11 cellular contexts compared by ENCODE assay signal in the genomic region with DNA sequence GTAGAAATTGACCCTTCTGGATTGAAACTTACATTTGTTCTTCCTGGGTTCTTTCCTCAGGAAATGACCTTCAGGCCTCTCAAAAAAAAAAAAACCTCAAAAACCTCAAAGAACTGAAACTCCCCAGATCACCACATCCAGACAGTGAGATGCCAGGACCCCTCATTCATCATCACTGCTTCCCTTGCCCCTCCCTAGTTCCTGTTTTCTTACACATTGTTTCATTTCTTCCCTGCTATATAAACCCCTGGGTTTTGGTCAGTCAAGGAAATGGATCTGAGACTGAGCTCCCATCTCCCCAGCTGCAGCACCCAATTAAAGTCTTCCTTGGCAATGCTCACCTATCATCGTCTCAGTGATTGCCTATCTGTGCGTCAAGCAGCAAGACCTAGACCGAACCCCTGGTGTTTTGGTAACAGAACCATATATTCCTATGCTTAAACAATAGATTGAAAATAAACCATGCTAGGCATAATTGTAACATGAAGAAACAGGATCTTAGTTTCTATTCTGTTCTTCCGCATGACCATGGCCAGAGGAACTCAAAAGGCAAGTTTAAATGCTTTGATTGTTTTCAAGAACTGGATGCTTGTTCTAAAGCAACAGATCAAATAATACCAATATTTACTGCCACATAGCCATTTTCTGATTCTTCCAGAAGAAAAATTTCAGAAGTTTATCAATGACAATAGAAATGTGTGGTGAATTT.
DNase-seq lines count a peak whose midpoint lies in the region; ATAC-seq and TF ChIP-seq lines count a peak whose summit lies in the region.
"Had no signal": no experiment of that assay in that cellular context is flagged by ENCODE, and none has a peak within 500 bp of the region (broad histone marks: within the 10 kb centered on the region; RNA-seq: fewer than 3 reads in every experiment).

No MANE protein-coding gene starts in this region.

- no peak for TF ChIP-seq CTCF in AG10803 (conservative IDR thresholded peaks at IDR 0.05; ENCODE audit: low read length)
- TF ChIP-seq CTCF in fibroblast of the aortic adventitia (IDR thresholded peaks at IDR 0.05; ENCODE audit: insufficient read depth, low read length), result no peak

- ATAC-seq in T-cell (replicated peaks in 1 of 4), result peak in 1 of 4 experiments; percentile 33

- H3K27ac Mint-ChIP-seq in T-cell, result peak overlapping the region; percentile 42 to 84

- no peak overlapping the region for H3K4me3 ChIP-seq in AG10803 (ENCODE audit: low read length)
- no peak overlapping the region for H3K4me3 ChIP-seq in fibroblast of the aortic adventitia (ENCODE audit: low read depth, low read length)

- peak overlapping the region in 2 of 3 donors; percentile 5 to 50 for H3K4me3 Mint-ChIP-seq in T-cell

- CTCF ChIA-PET in T-cell (lab: Charles Lee), result no interaction called here

- peak; percentile 23 for DNase-seq in AG10803 (ENCODE audit: low read depth)
- peak; percentile 70 for DNase-seq in HCEC 1CT
- DNase-seq in T-cell, result no peak
- DNase-seq in fibroblast of the aortic adventitia (ENCODE audit: low read depth), result peak; percentile 52
- no peak for DNase-seq in dedifferentiated amniotic fluid mesenchymal stem cell (ENCODE audit: extremely low spot score)
- no peak for DNase-seq in hepatic stellate cell (ENCODE audit: low spot score)
- DNase-seq in middle frontal gyrus (ENCODE audit: extremely low spot score, low spot score), result no peak
- no peak for DNase-seq in GF-D8 (lab: John Stamatoyannopoulos, UW)
- DNase-seq: DMS 273 treated with DMSO at 0.1 percent for 48 hours, H7, kidney had no signal

- no peaks in the 10 kb centered on the region for H3K36me3 Mint-ChIP-seq in T-cell

- no peaks in the 10 kb centered on the region for H3K27me3 Mint-ChIP-seq in T-cell

- H3K4me1 Mint-ChIP-seq in T-cell, result peaks cover 49 to 60% (median 50%) of the 10 kb centered on the region in 3 donors

- no peaks in the 10 kb centered on the region for H3K9me3 Mint-ChIP-seq in T-cell

- POLR2A ChIA-PET in T-cell (lab: Charles Lee), result no interaction called here

Comparison
In these comparisons a context has a peak if more than half of its experiments do, and no peak if none do; other contexts are left out.
1. DNase-seq: peak in AG10803 (single experiment), HCEC 1CT (single experiment) and fibroblast of the aortic adventitia (single experiment); none in T-cell (0 of 34), dedifferentiated amniotic fluid mesenchymal stem cell (single experiment), hepatic stellate cell (single experiment), middle frontal gyrus (single experiment) and GF-D8 (single experiment).